10 cellular contexts compared by ENCODE assay signal in genomic region chr12:3698218-3698974, GRCh38. TPM values are rescaled to one million over a fixed set of nuclear protein-coding genes. Genes with fewer than 3 reads are reported as not detected.
A peak's percentile ranks its signal among the peaks of the same experiment; 100 is the strongest.
DNase-seq lines count a peak whose midpoint lies in the region; ATAC-seq and TF ChIP-seq lines count a peak whose summit lies in the region.
"Had no signal": no experiment of that assay in that cellular context is flagged by ENCODE, and none has a peak within 500 bp of the region (broad histone marks: within the 10 kb centered on the region; RNA-seq: fewer than 3 reads in every experiment).

No MANE protein-coding gene starts in this region.

- H3K4me1 Mint-ChIP-seq in mesothelial cell of epicardium: peaks cover 8% of the 10 kb centered on the region

- no peak overlapping the region for H3K4me3 Mint-ChIP-seq in mesothelial cell of epicardium
- H3K4me3 Mint-ChIP-seq: T-cell had no signal

- no peaks in the 10 kb centered on the region for H3K36me3 Mint-ChIP-seq in mesothelial cell of epicardium

- TF ChIP-seq CTCF in kidney epithelial cell (IDR thresholded peaks at IDR 0.05; ENCODE audit: insufficient read depth, low read length, poor library complexity, severe bottlenecking): no peak
- no peak for TF ChIP-seq CTCF in mesothelial cell of epicardium (IDR thresholded peaks at IDR 0.05; ENCODE audit: unreplicated experiment)

- H3K36me3 ChIP-seq in kidney epithelial cell (ENCODE audit: control insufficient read depth, insufficient read depth, low read length): no peaks in the 10 kb centered on the region

- ATAC-seq in SK-N-SH treated with all-trans-retinoic acid at 6 μM for 48 hours (peak; percentile 100), GM21786 (IDR thresholded peaks at IDR 0.05; ENCODE audit: unreplicated experiment) (no peak), HG02610 (IDR thresholded peaks at IDR 0.05; ENCODE audit: unreplicated experiment) (no peak)
- ATAC-seq: T-cell had no signal

- no peaks in the 10 kb centered on the region for H3K27me3 ChIP-seq in kidney epithelial cell (ENCODE audit: control insufficient read depth, insufficient read depth, low read length)

- H3K27me3 Mint-ChIP-seq in mesothelial cell of epicardium (ENCODE audit: low read depth): peaks cover 12% of the 10 kb centered on the region
- H3K27me3 Mint-ChIP-seq: T-cell had no signal

- H3K9me3 Mint-ChIP-seq in mesothelial cell of epicardium: peaks cover 6% of the 10 kb centered on the region

- peak; percentile 90 for DNase-seq in AG20443 (ENCODE audit: low spot score)
- DNase-seq in NCI-H1417 (lab: John Stamatoyannopoulos, UW): peak; percentile 74 to 94 (median 93)
- peak; percentile 52 for DNase-seq in kidney epithelial cell (ENCODE audit: low read depth)
- no peak for DNase-seq in 8988T
- DNase-seq in mesothelial cell of epicardium (ENCODE audit: low spot score in 2 of 2, unreplicated experiment in 2 of 2): no peak
- DNase-seq: T-cell had no signal

- no peak overlapping the region for H3K4me3 ChIP-seq in kidney epithelial cell (ENCODE audit: low read depth, low read length)
- H3K4me3 ChIP-seq: skin epidermis had no signal

- H3K27ac Mint-ChIP-seq in mesothelial cell of epicardium: no peak overlapping the region
- H3K27ac Mint-ChIP-seq: T-cell had no signal

TF ChIP-seq in SK-N-SH treated with all-trans-retinoic acid at 6 μM for 48 hours, 23 proteins besides CTCF, POLR2A, EP300 and RAD21:
- TF ChIP-seq ARNTL (CRISPR knock-in tag; IDR thresholded peaks at IDR 0.05; ENCODE audit: borderline replicate concordance, low read depth) (no peak), ZFP30 (CRISPR knock-in tag; IDR thresholded peaks at IDR 0.05) (no peak), SNAI2 (CRISPR knock-in tag; IDR thresholded peaks at IDR 0.05) (no peak), TOX (CRISPR knock-in tag; IDR thresholded peaks at IDR 0.05; ENCODE audit: borderline replicate concordance) (no peak), ZNF70 (CRISPR knock-in tag; IDR thresholded peaks at IDR 0.05) (no peak), OSR1 (CRISPR knock-in tag; IDR thresholded peaks at IDR 0.05) (no peak), PPARA (CRISPR knock-in tag; IDR thresholded peaks at IDR 0.05; ENCODE audit: borderline replicate concordance) (no peak), ZC3H10 (CRISPR knock-in tag; IDR thresholded peaks at IDR 0.05) (no peak), ZNF565 (CRISPR knock-in tag; conservative IDR thresholded peaks at IDR 0.05; ENCODE audit: low read depth) (no peak), ESRRG (CRISPR knock-in tag; IDR thresholded peaks at IDR 0.05) (no peak), BACH2 (CRISPR knock-in tag; IDR thresholded peaks at IDR 0.05; ENCODE audit: borderline replicate concordance) (no peak), GLIS3 (CRISPR knock-in tag; IDR thresholded peaks at IDR 0.05) (no peak)
- TF ChIP-seq, protein P1, sequence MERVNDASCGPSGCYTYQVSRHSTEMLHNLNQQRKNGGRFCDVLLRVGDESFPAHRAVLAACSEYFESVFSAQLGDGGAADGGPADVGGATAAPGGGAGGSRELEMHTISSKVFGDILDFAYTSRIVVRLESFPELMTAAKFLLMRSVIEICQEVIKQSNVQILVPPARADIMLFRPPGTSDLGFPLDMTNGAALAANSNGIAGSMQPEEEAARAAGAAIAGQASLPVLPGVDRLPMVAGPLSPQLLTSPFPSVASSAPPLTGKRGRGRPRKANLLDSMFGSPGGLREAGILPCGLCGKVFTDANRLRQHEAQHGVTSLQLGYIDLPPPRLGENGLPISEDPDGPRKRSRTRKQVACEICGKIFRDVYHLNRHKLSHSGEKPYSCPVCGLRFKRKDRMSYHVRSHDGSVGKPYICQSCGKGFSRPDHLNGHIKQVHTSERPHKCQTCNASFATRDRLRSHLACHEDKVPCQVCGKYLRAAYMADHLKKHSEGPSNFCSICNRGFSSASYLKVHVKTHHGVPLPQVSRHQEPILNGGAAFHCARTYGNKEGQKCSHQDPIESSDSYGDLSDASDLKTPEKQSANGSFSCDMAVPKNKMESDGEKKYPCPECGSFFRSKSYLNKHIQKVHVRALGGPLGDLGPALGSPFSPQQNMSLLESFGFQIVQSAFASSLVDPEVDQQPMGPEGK (CRISPR knock-in tag; IDR thresholded peaks at IDR 0.05; ENCODE audit: borderline replicate concordance): no peak
- TF ChIP-seq, protein P2, sequence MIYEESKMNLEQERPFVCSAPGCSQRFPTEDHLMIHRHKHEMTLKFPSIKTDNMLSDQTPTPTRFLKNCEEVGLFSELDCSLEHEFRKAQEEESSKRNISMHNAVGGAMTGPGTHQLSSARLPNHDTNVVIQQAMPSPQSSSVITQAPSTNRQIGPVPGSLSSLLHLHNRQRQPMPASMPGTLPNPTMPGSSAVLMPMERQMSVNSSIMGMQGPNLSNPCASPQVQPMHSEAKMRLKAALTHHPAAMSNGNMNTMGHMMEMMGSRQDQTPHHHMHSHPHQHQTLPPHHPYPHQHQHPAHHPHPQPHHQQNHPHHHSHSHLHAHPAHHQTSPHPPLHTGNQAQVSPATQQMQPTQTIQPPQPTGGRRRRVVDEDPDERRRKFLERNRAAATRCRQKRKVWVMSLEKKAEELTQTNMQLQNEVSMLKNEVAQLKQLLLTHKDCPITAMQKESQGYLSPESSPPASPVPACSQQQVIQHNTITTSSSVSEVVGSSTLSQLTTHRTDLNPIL (CRISPR knock-in tag; IDR thresholded peaks at IDR 0.05; ENCODE audit: low read depth): no peak
- TF ChIP-seq, protein P3, sequence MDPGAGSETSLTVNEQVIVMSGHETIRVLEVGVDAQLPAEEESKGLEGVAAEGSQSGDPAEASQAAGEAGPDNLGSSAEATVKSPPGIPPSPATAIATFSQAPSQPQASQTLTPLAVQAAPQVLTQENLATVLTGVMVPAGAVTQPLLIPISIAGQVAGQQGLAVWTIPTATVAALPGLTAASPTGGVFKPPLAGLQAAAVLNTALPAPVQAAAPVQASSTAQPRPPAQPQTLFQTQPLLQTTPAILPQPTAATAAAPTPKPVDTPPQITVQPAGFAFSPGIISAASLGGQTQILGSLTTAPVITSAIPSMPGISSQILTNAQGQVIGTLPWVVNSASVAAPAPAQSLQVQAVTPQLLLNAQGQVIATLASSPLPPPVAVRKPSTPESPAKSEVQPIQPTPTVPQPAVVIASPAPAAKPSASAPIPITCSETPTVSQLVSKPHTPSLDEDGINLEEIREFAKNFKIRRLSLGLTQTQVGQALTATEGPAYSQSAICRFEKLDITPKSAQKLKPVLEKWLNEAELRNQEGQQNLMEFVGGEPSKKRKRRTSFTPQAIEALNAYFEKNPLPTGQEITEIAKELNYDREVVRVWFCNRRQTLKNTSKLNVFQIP (CRISPR knock-in tag; IDR thresholded peaks at IDR 0.05; ENCODE audit: borderline replicate concordance, low read depth): no peak

RNA-seq across cellular contexts. Expression of gene CRACR2A, which starts 54.5 kb away (rescaled TPM):
- 4.5 and 6.2 TPM in 2 replicates for total RNA-seq in kidney epithelial cell
- 1.0 to 1.2 TPM (median 1.1 TPM) in 3 replicates for total RNA-seq in mesothelial cell of epicardium

Comparison
In these comparisons a context has a peak if more than half of its experiments do, and no peak if none do; other contexts are left out.
1. DNase-seq: peak in AG20443 (single experiment), NCI-H1417 (3 of 3) and kidney epithelial cell (single experiment); none in 8988T (single experiment) and mesothelial cell of epicardium (0 of 2).